8 cellular contexts compared by ENCODE assay signal in genomic region chr15:88468721-88469120, GRCh38. TPM values are rescaled to one million over a fixed set of nuclear protein-coding genes. Genes with fewer than 3 reads are reported as not detected.
DNase-seq lines count a peak whose midpoint lies in the region; ATAC-seq and TF ChIP-seq lines count a peak whose summit lies in the region.
"Not testable (repeated sequence)": the region's sequence is repeated elsewhere in the genome, so short reads cannot be mapped to it uniquely, and the experiment has no call there.

No MANE protein-coding gene starts in this region.

- not testable (repeated sequence) for H3K9me3 Mint-ChIP-seq in Calu3 (ENCODE audit: low read depth, unreplicated experiment); T-helper 1 cell treated with Interleukin-12 subunit alpha and Interleukin-12 subunit beta and Interleukin-4 antibody, amounts not matched to agents 30 μg/mL and 1 μg/mL, for 36 hours; activated naive CD4-positive, alpha-beta T cell treated with anti-CD3 and anti-CD28 coated beads, Interleukin-2, amount 50 U/mL, for 24 hours; immature natural killer cell

- not testable (repeated sequence) for H3K9me3 ChIP-seq in Karpas-422 (ENCODE audit: low read length); endocrine pancreas (ENCODE audit: control insufficient read depth, low read length); neuron (ENCODE audit: low read length); upper lobe of right lung

- H3K36me3 ChIP-seq in Karpas-422 (ENCODE audit: insufficient read depth, low read length) (peaks cover 24% of the 10 kb centered on the region; the same call in 1 of the 2 replicates), neuron (ENCODE audit: insufficient read depth, low read length) (peaks cover 27% of the 10 kb centered on the region), upper lobe of right lung (peaks cover 29% of the 10 kb centered on the region)
- H3K36me3 ChIP-seq in endocrine pancreas (ENCODE audit: control insufficient read depth, insufficient read depth, low read length), result not testable (repeated sequence)

- not testable (repeated sequence) for H3K9me2 ChIP-seq in Karpas-422 (replicated peaks; ENCODE audit: insufficient read depth, low read length)

- not testable (repeated sequence) for H4K20me1 ChIP-seq in Karpas-422 (ENCODE audit: insufficient read depth, low read depth, low read length)

- not testable (repeated sequence) for BruUV-seq in Calu3 (replicated peaks; lab: Mats Ljungman, UMichigan)

- H3K4me2 ChIP-seq in Karpas-422 (ENCODE audit: low read depth, low read length, poor library complexity, severe bottlenecking), result peak overlapping the region; percentile 82

- H3K27ac Mint-ChIP-seq in Calu3 (ENCODE audit: unreplicated experiment); T-helper 1 cell treated with Interleukin-12 subunit alpha and Interleukin-12 subunit beta and Interleukin-4 antibody, amounts not matched to agents 30 μg/mL and 1 μg/mL, for 36 hours: not testable (repeated sequence)
- peak overlapping the region; percentile 30 for H3K27ac Mint-ChIP-seq in activated naive CD4-positive, alpha-beta T cell treated with anti-CD3 and anti-CD28 coated beads, Interleukin-2, amount 50 U/mL, for 24 hours
- peak overlapping the region in 2 of 6 donors; percentile 97 to 98 for H3K27ac Mint-ChIP-seq in immature natural killer cell

- H3K4me3 ChIP-seq in Karpas-422 (ENCODE audit: low read length) (peak overlapping the region; percentile 74), neuron (ENCODE audit: low read length) (peak overlapping the region; percentile 94), upper lobe of right lung (peak overlapping the region; percentile 88)
- H3K4me3 ChIP-seq in endocrine pancreas (ENCODE audit: control insufficient read depth, insufficient read depth, low read length), result not testable (repeated sequence)

- H3K9ac ChIP-seq in Karpas-422 (ENCODE audit: low read length), result peak overlapping the region; percentile 81
- peak overlapping the region; percentile 75 for H3K9ac ChIP-seq in endocrine pancreas (ENCODE audit: control insufficient read depth, insufficient read depth, low read length)

- H3K79me2 ChIP-seq in Karpas-422 (ENCODE audit: low read length), result peaks cover 64% of the 10 kb centered on the region

- not testable (repeated sequence) for H3K27ac ChIP-seq in Karpas-422 (ENCODE audit: low read length); upper lobe of right lung

- not testable (repeated sequence) for H3K27me3 Mint-ChIP-seq in Calu3 (ENCODE audit: unreplicated experiment); T-helper 1 cell treated with Interleukin-12 subunit alpha and Interleukin-12 subunit beta and Interleukin-4 antibody, amounts not matched to agents 30 μg/mL and 1 μg/mL, for 36 hours (ENCODE audit: low read depth); activated naive CD4-positive, alpha-beta T cell treated with anti-CD3 and anti-CD28 coated beads, Interleukin-2, amount 50 U/mL, for 24 hours
- H3K27me3 Mint-ChIP-seq in immature natural killer cell (ENCODE audit: low read depth in 3 of 3), result peaks cover 5 to 14% (median 11%) of the 10 kb centered on the region in 3 donors

- peaks cover 33% of the 10 kb centered on the region for H3K36me3 Mint-ChIP-seq in Calu3 (ENCODE audit: insufficient read depth, unreplicated experiment)
- H3K36me3 Mint-ChIP-seq in T-helper 1 cell treated with Interleukin-12 subunit alpha and Interleukin-12 subunit beta and Interleukin-4 antibody, amounts not matched to agents 30 μg/mL and 1 μg/mL, for 36 hours (ENCODE audit: low read depth), result peaks cover 26% of the 10 kb centered on the region
- H3K36me3 Mint-ChIP-seq in activated naive CD4-positive, alpha-beta T cell treated with anti-CD3 and anti-CD28 coated beads, Interleukin-2, amount 50 U/mL, for 24 hours, result not testable (repeated sequence)
- H3K36me3 Mint-ChIP-seq in immature natural killer cell, result peaks cover 4 to 12% (median 5%) of the 10 kb centered on the region in 3 donors

- H3K4me1 ChIP-seq in Karpas-422 (ENCODE audit: low read length) (peaks cover 27% of the 10 kb centered on the region), endocrine pancreas (ENCODE audit: control insufficient read depth, insufficient read depth, low read length) (peaks cover 19% of the 10 kb centered on the region), neuron (ENCODE audit: insufficient read depth, low read length) (peaks cover 22% of the 10 kb centered on the region), upper lobe of right lung (peaks cover 17% of the 10 kb centered on the region)

- CTCF ChIA-PET in Calu3 (lab: Charles Lee), result not testable (repeated sequence)

- DNase-seq in Calu3, Karpas-422, immature natural killer cell, upper lobe of right lung: not testable (repeated sequence)

- intact Hi-C loops in Calu3 (cut with micrococcal nuclease; ENCODE audit: unreplicated experiment); upper lobe of right lung (cut with DNase I): not testable (repeated sequence)

- not testable (repeated sequence) for TF ChIP-seq CTCF in Calu3 (IDR thresholded peaks at IDR 0.05; ENCODE audit: unreplicated experiment); upper lobe of right lung (IDR thresholded peaks at IDR 0.05)

- H3K4me1 Mint-ChIP-seq in Calu3 (ENCODE audit: low read depth, unreplicated experiment) (peaks cover 12% of the 10 kb centered on the region), immature natural killer cell (peaks cover 33 to 35% of the 10 kb centered on the region in 2 donors)
- peaks cover 32% of the 10 kb centered on the region for H3K4me1 Mint-ChIP-seq in T-helper 1 cell treated with Interleukin-12 subunit alpha and Interleukin-12 subunit beta and Interleukin-4 antibody, amounts not matched to agents 30 μg/mL and 1 μg/mL, for 36 hours (ENCODE audit: low read depth)
- H3K4me1 Mint-ChIP-seq in activated naive CD4-positive, alpha-beta T cell treated with anti-CD3 and anti-CD28 coated beads, Interleukin-2, amount 50 U/mL, for 24 hours, result peaks cover 35% of the 10 kb centered on the region

- H3K4me3 Mint-ChIP-seq in Calu3 (ENCODE audit: low read depth, unreplicated experiment) (peak overlapping the region; percentile 86), immature natural killer cell (peak overlapping the region; percentile 85 to 98 (median 97))
- H3K4me3 Mint-ChIP-seq in T-helper 1 cell treated with Interleukin-12 subunit alpha and Interleukin-12 subunit beta and Interleukin-4 antibody, amounts not matched to agents 30 μg/mL and 1 μg/mL, for 36 hours, result peak overlapping the region; percentile 95
- peak overlapping the region; percentile 93 for H3K4me3 Mint-ChIP-seq in activated naive CD4-positive, alpha-beta T cell treated with anti-CD3 and anti-CD28 coated beads, Interleukin-2, amount 50 U/mL, for 24 hours

- ATAC-seq in upper lobe of right lung, result not testable (repeated sequence)

- not testable (repeated sequence) for H2AFZ ChIP-seq in Karpas-422 (ENCODE audit: low read length); neuron (ENCODE audit: low read depth, low read length)

- H3K27me3 ChIP-seq in Karpas-422 (ENCODE audit: low read length); endocrine pancreas (ENCODE audit: control insufficient read depth, insufficient read depth, low read length); neuron (ENCODE audit: insufficient read depth, low read length); upper lobe of right lung: not testable (repeated sequence)

RNA-seq across cellular contexts. Expression of gene MRPS11, which starts 1.2 kb away (rescaled TPM):
- total RNA-seq in Calu3 (2022) (66.6 and 75.6 TPM in 2 replicates), upper lobe of right lung (33.7 TPM)
- total RNA-seq in Karpas-422 (2014; rRNA removed; shearing (Covaris generic); ENCODE audit: low replicate concordance), result 48.8 TPM in 2 replicates
- polyA plus RNA-seq in immature natural killer cell, result 10 to 100 TPM; 82.3 to 90.8 (median 82.6) TPM

RNA-seq across cellular contexts. Expression of gene MRPL46, which starts 1.5 kb away (rescaled TPM):
- 47.6 and 53.8 TPM in 2 replicates for total RNA-seq in Calu3 (2022)
- 23.0 and 26.6 TPM in 2 replicates for total RNA-seq in Karpas-422 (2014; rRNA removed; shearing (Covaris generic); ENCODE audit: low replicate concordance)
- 10 to 100 TPM; 37.8 to 45.8 (median 45.7) TPM for polyA plus RNA-seq in immature natural killer cell
- total RNA-seq in upper lobe of right lung, result 17.0 TPM
